8 cellular contexts compared by ENCODE assay signal in the genomic region with DNA sequence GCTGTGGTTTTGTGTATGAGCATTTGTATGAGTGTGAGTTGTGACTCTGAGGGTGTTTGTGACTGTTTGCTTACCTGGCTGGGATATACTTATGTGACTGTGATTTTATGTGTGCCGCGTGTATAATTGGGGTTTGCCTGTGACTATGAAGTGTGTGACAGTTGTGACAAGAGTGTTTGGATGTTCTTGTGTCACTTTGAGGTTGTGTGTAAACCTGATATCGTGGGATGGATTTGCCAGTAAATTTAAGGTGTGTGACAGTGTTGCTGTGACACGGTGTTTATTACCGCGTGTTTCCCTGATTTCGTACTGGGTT. TPM values are rescaled to one million over a fixed set of nuclear protein-coding genes. Genes with fewer than 3 reads are reported as not detected.
A peak's percentile ranks its signal among the peaks of the same experiment; 100 is the strongest.
DNase-seq lines count a peak whose midpoint lies in the region; ATAC-seq and TF ChIP-seq lines count a peak whose summit lies in the region.

No MANE protein-coding gene starts in this region.

- POLR2A ChIA-PET in SK-N-SH (lab: Yijun Ruan, JAX), result interaction anchor here (0.6 to 1.7 kb wide), 5 partner anchors 94 to 863 kb away, joined by 3 to 5 read pairs (median 3); partner anchors contain the start of genes ZNF383, ZNF540, ZNF571 and ZNF585A

- peaks cover 3% of the 10 kb centered on the region for H3F3A ChIP-seq in SK-N-SH (replicated peaks; ENCODE audit: insufficient read depth)

- H3K4me1 Mint-ChIP-seq in activated T-helper 1 cell treated with anti-CD3 and anti-CD28 coated beads, Interleukin-12 subunit alpha, Interleukin-12 subunit beta, Interleukin-2, Interleukin-4 antibody, amounts not matched to agents 30 ng/mL and 10 ng/mL and 1 ng/mL, durations not matched to agents 14 hours and 24 hours and 36 hours (ENCODE audit: low read depth), result peaks cover 21% of the 10 kb centered on the region

- 4% methylated on average over 7 of the region's 7 CpGs for WGBS in SK-N-SH (ENCODE audit: low lambda C conversion rate)

- no peaks in the 10 kb centered on the region for H3K9me2 ChIP-seq in SK-N-SH

- H3K4me3 Mint-ChIP-seq in activated T-helper 1 cell treated with anti-CD3 and anti-CD28 coated beads, Interleukin-12 subunit alpha, Interleukin-12 subunit beta, Interleukin-2, Interleukin-4 antibody, amounts not matched to agents 30 ng/mL and 10 ng/mL and 1 ng/mL, durations not matched to agents 14 hours and 24 hours and 36 hours, result peak overlapping the region; percentile 93

- H3K4me3 ChIP-seq in SK-N-SH (ENCODE audit: low read depth in 2 of 2, low read length in 1 of 2), result peak overlapping the region; percentile 81 to 87
- H3K4me3 ChIP-seq in iPS-20b (ENCODE audit: low read length), result peak overlapping the region; percentile 100
- H3K4me3 ChIP-seq in stomach smooth muscle (ENCODE audit: low read length in 2 of 2), result peak overlapping the region; percentile 99

- intact Hi-C loops in activated T-helper 1 cell treated with anti-CD3 and anti-CD28 coated beads, Interleukin-12 subunit alpha, Interleukin-12 subunit beta, Interleukin-2, Interleukin-4 antibody, amounts not matched to agents 30 ng/mL and 10 ng/mL and 1 ng/mL, durations not matched to agents 14 hours and 24 hours and 36 hours (cut with micrococcal nuclease), result loop anchor here (1.0 to 10.0 kb wide), 19 partner anchors 94 to 951 kb away; partner anchors contain the start of genes ZFP30, ZNF146, ZNF260 and ZNF345

- no peak for TF ChIP-seq RAD21 in SK-N-SH (IDR thresholded peaks at IDR 0.05; ENCODE audit: low read length)

- peak overlapping the region; percentile 90 for H3K27ac Mint-ChIP-seq in activated T-helper 1 cell treated with anti-CD3 and anti-CD28 coated beads, Interleukin-12 subunit alpha, Interleukin-12 subunit beta, Interleukin-2, Interleukin-4 antibody, amounts not matched to agents 30 ng/mL and 10 ng/mL and 1 ng/mL, durations not matched to agents 14 hours and 24 hours and 36 hours

- H2AFZ ChIP-seq in SK-N-SH (ENCODE audit: low read depth), result peak overlapping the region; percentile 83

- H3K9me3 ChIP-seq in SK-N-SH (peaks cover 13% of the 10 kb centered on the region; the same call in 1 of the 2 replicates), iPS-20b (ENCODE audit: insufficient read depth, low read depth, low read length) (peaks cover 38% of the 10 kb centered on the region), stomach smooth muscle (ENCODE audit: control insufficient read depth in 2 of 2, low read length in 2 of 2) (peaks cover 0 to 9% of the 10 kb centered on the region in 2 donors)

- no peaks in the 10 kb centered on the region for H4K20me1 ChIP-seq in SK-N-SH (ENCODE audit: insufficient read depth)

- H3K27me3 Mint-ChIP-seq in activated T-helper 1 cell treated with anti-CD3 and anti-CD28 coated beads, Interleukin-12 subunit alpha, Interleukin-12 subunit beta, Interleukin-2, Interleukin-4 antibody, amounts not matched to agents 30 ng/mL and 10 ng/mL and 1 ng/mL, durations not matched to agents 14 hours and 24 hours and 36 hours (ENCODE audit: insufficient read depth), result no peaks in the 10 kb centered on the region

- H3K36me3 Mint-ChIP-seq in activated T-helper 1 cell treated with anti-CD3 and anti-CD28 coated beads, Interleukin-12 subunit alpha, Interleukin-12 subunit beta, Interleukin-2, Interleukin-4 antibody, amounts not matched to agents 30 ng/mL and 10 ng/mL and 1 ng/mL, durations not matched to agents 14 hours and 24 hours and 36 hours (ENCODE audit: low read depth), result peaks cover 27% of the 10 kb centered on the region

- DNase-seq in SK-N-SH (no peak), NCI-H524 (lab: John Stamatoyannopoulos, UW) (no peak)
- no peak for DNase-seq in activated T-helper 1 cell treated with anti-CD3 and anti-CD28 coated beads, Interleukin-12 subunit alpha, Interleukin-12 subunit beta, Interleukin-2, Interleukin-4 antibody, amounts not matched to agents 30 ng/mL and 10 ng/mL and 1 ng/mL, durations not matched to agents 14 hours and 24 hours and 36 hours (ENCODE audit: low spot score)
- no peak for DNase-seq in stimulated activated CD4-positive, alpha-beta T cell treated with anti-CD3 and anti-CD28 coated beads, Interleukin-12 subunit alpha, Interleukin-12 subunit beta, amount 100 ng/mL, for 4 hours

- H3K27ac ChIP-seq in SK-N-SH (ENCODE audit: low read depth in 2 of 2, low read length in 1 of 2), result peak overlapping the region in 1 of 2 experiments; percentile 79; a peak in 3 of 4 replicates
- H3K27ac ChIP-seq in iPS-20b (ENCODE audit: low read length), result no peak overlapping the region
- H3K27ac ChIP-seq in stomach smooth muscle (ENCODE audit: low read length), result peak overlapping the region; percentile 90

- H3K9ac ChIP-seq in SK-N-SH, result peak overlapping the region; percentile 62
- peak overlapping the region; percentile 93 for H3K9ac ChIP-seq in iPS-20b (ENCODE audit: low read depth, low read length)
- H3K9ac ChIP-seq in stomach smooth muscle (ENCODE audit: low read length in 2 of 2), result peak overlapping the region; percentile 99

- H3K4me1 ChIP-seq in SK-N-SH (ENCODE audit: control insufficient read depth in 1 of 2, insufficient read depth in 2 of 2, low read depth in 1 of 2, low read length in 1 of 2) (peaks cover 0 to 5% of the 10 kb centered on the region in 2 experiments; a peak in 2 of 4 replicates), iPS-20b (ENCODE audit: insufficient read depth, low read length) (no peaks in the 10 kb centered on the region), stomach smooth muscle (ENCODE audit: control insufficient read depth, insufficient read depth, low read length) (peaks cover 10% of the 10 kb centered on the region)

- TF ChIP-seq CTCF in SK-N-SH (IDR thresholded peaks at IDR 0.05), result no peak

- H3K9me3 Mint-ChIP-seq in activated T-helper 1 cell treated with anti-CD3 and anti-CD28 coated beads, Interleukin-12 subunit alpha, Interleukin-12 subunit beta, Interleukin-2, Interleukin-4 antibody, amounts not matched to agents 30 ng/mL and 10 ng/mL and 1 ng/mL, durations not matched to agents 14 hours and 24 hours and 36 hours, result peaks cover 44% of the 10 kb centered on the region

- H3K27me3 ChIP-seq in SK-N-SH (ENCODE audit: insufficient read depth), result no peaks in the 10 kb centered on the region
- H3K27me3 ChIP-seq in iPS-20b (ENCODE audit: insufficient read depth, low read length), result no peaks in the 10 kb centered on the region
- H3K27me3 ChIP-seq in stomach smooth muscle (ENCODE audit: control insufficient read depth in 1 of 2, insufficient read depth in 2 of 2, low read length in 2 of 2), result no peaks in the 10 kb centered on the region

- H3K79me2 ChIP-seq in SK-N-SH (ENCODE audit: insufficient read depth), result peaks cover 50% of the 10 kb centered on the region

- TF ChIP-seq EP300 in SK-N-SH (IDR thresholded peaks at IDR 0.05; ENCODE audit: borderline replicate concordance in 1 of 2, low read depth in 1 of 2, low read length in 1 of 2), result no peak

- peaks cover 0 to 19% of the 10 kb centered on the region in 2 experiments for H3K36me3 ChIP-seq in SK-N-SH (replicated peaks in 1 of 2; ENCODE audit: control insufficient read depth in 1 of 2, insufficient read depth in 2 of 2, low read length in 1 of 2)
- 0 out of 2 replicates have a peak, but pooled peaks cover 4% of the 10 kb centered on the region for H3K36me3 ChIP-seq in iPS-20b (ENCODE audit: insufficient read depth, low read depth, low read length)
- peaks cover 0 to 4% of the 10 kb centered on the region in 2 donors for H3K36me3 ChIP-seq in stomach smooth muscle (ENCODE audit: control insufficient read depth in 2 of 2, insufficient read depth in 2 of 2, low read length in 2 of 2)

- H3K4me2 ChIP-seq in SK-N-SH, result peak overlapping the region; percentile 81

- CTCF ChIA-PET in SK-N-SH (lab: Yijun Ruan, JAX), result interaction anchor here (1.3 kb wide), 1 partner anchor 8 kb away, joined by 3 read pairs; no protein-coding TSS in a partner anchor

- ATAC-seq in SK-N-SH treated with all-trans-retinoic acid at 6 μM for 48 hours (no peak), HG03135 (IDR thresholded peaks at IDR 0.05; ENCODE audit: unreplicated experiment) (no peak)

TF ChIP-seq in SK-N-SH, 30 proteins besides CTCF, POLR2A, EP300 and RAD21:
- no peak for TF ChIP-seq RFX5 (IDR thresholded peaks at IDR 0.05; ENCODE audit: low read length)
- no peak for TF ChIP-seq SIN3A (IDR thresholded peaks at IDR 0.05; ENCODE audit: borderline replicate concordance, low read depth, low read length)
- TF ChIP-seq CHD2 (IDR thresholded peaks at IDR 0.05; ENCODE audit: low read length, partially characterized antibody), result no peak
- no peak for TF ChIP-seq MXI1 (IDR thresholded peaks at IDR 0.05; ENCODE audit: low read depth, low read length)

TF ChIP-seq in SK-N-SH treated with all-trans-retinoic acid at 6 μM for 48 hours, 23 proteins besides CTCF, POLR2A, EP300 and RAD21 (continues in another document):
- no peak for TF ChIP-seq RARB (CRISPR knock-in tag; IDR thresholded peaks at IDR 0.05)
- TF ChIP-seq POU6F1 (CRISPR knock-in tag; IDR thresholded peaks at IDR 0.05; ENCODE audit: borderline replicate concordance, low read depth), result no peak
- no peak for TF ChIP-seq ZFP3 (CRISPR knock-in tag; IDR thresholded peaks at IDR 0.05)

RNA-seq across cellular contexts. Expression of gene ZNF420, which starts 0.4 kb away (rescaled TPM):
- polyA plus RNA-seq in SK-N-SH (2012; rRNA removed), result 1.7 and 1.9 TPM in 2 replicates
- polyA plus RNA-seq in SK-N-SH (2012; cell fraction: cytosol; rRNA removed), result 2.9 and 3.3 TPM in 2 replicates
- 2.6 TPM in 2 replicates for polyA plus RNA-seq in SK-N-SH (2012; cell fraction: nucleus; rRNA removed)
- 5.9 and 9.1 TPM in 2 replicates for total RNA-seq in activated T-helper 1 cell treated with anti-CD3 and anti-CD28 coated beads, Interleukin-12 subunit alpha, Interleukin-12 subunit beta, Interleukin-2, Interleukin-4 antibody, amounts not matched to agents 30 ng/mL and 10 ng/mL and 1 ng/mL, durations not matched to agents 14 hours and 24 hours and 36 hours
